9 cellular contexts compared by ENCODE assay signal in genomic region chr1:182484531-182485257, GRCh38. TPM values are rescaled to one million over a fixed set of nuclear protein-coding genes. Genes with fewer than 3 reads are reported as not detected.
DNase-seq lines count a peak whose midpoint lies in the region; ATAC-seq and TF ChIP-seq lines count a peak whose summit lies in the region.
"Had no signal": no experiment of that assay in that cellular context is flagged by ENCODE, and none has a peak within 500 bp of the region (broad histone marks: within the 10 kb centered on the region; RNA-seq: fewer than 3 reads in every experiment).

No MANE protein-coding gene starts in this region.

- DNase-seq in AG09309 (ENCODE audit: low read depth) (no peak), NCI-H1436 treated with DMSO at 0.1 percent for 48 hours (lab: John Stamatoyannopoulos, UW) (peak; percentile 84), chondrocyte (ENCODE audit: low spot score) (no peak), upper lobe of right lung (peak; percentile 64), posterior cingulate gyrus (no peak), C1 segment of cervical spinal cord (lab: John Stamatoyannopoulos, UW) (no peak)

- no peak overlapping the region for H3K27ac Mint-ChIP-seq in chondrocyte (ENCODE audit: unreplicated experiment)
- H3K27ac Mint-ChIP-seq: dendritic cell treated with granulocyte-macrophage colony-stimulating factor and Interleukin-4, amounts not matched to agents 40 ng/mL and 50 ng/mL, for 4 days had no signal

- ATAC-seq in GM18498 (IDR thresholded peaks at IDR 0.05; ENCODE audit: unreplicated experiment) (peak; percentile 98), HG02623 (IDR thresholded peaks at IDR 0.05; ENCODE audit: unreplicated experiment) (peak; percentile 96), upper lobe of right lung (peak; percentile 93)

- H3K9me3 ChIP-seq in upper lobe of right lung: no peaks in the 10 kb centered on the region

- H3K4me1 ChIP-seq in upper lobe of right lung: no peaks in the 10 kb centered on the region

- no peaks in the 10 kb centered on the region for H3K36me3 ChIP-seq in upper lobe of right lung

- TF ChIP-seq CTCF in AG09309 (IDR thresholded peaks at IDR 0.05; ENCODE audit: control insufficient read depth, insufficient read depth, low read depth, low read length, missing control alignments): peak; percentile 16
- TF ChIP-seq CTCF in chondrocyte (IDR thresholded peaks at IDR 0.05): peak; percentile 16
- TF ChIP-seq CTCF in upper lobe of right lung (IDR thresholded peaks at IDR 0.05): peak; percentile 38

- H3K4me3 Mint-ChIP-seq in chondrocyte (ENCODE audit: unreplicated experiment): no peak overlapping the region
- H3K4me3 Mint-ChIP-seq: dendritic cell treated with granulocyte-macrophage colony-stimulating factor and Interleukin-4, amounts not matched to agents 40 ng/mL and 50 ng/mL, for 4 days had no signal

- no peaks in the 10 kb centered on the region for H3K27me3 ChIP-seq in upper lobe of right lung

- no peak overlapping the region for H3K27ac ChIP-seq in upper lobe of right lung

- H3K4me3 ChIP-seq in AG09309 (ENCODE audit: control insufficient read depth, low read depth, low read length): no peak overlapping the region
- no peak overlapping the region for H3K4me3 ChIP-seq in upper lobe of right lung

- H3K9me3 Mint-ChIP-seq in chondrocyte (ENCODE audit: low read depth): no peaks in the 10 kb centered on the region

- intact Hi-C loops in upper lobe of right lung (cut with DNase I): no loop called here
- intact Hi-C loops in posterior cingulate gyrus (cut with DNase I): no loop called here

- no peaks in the 10 kb centered on the region for H3K36me3 Mint-ChIP-seq in chondrocyte (ENCODE audit: low read depth)

- H3K4me1 Mint-ChIP-seq in chondrocyte (ENCODE audit: low read depth): no peaks in the 10 kb centered on the region

- H3K27me3 Mint-ChIP-seq in chondrocyte (ENCODE audit: low read depth): peaks cover 18% of the 10 kb centered on the region
- H3K27me3 Mint-ChIP-seq: dendritic cell treated with granulocyte-macrophage colony-stimulating factor and Interleukin-4, amounts not matched to agents 40 ng/mL and 50 ng/mL, for 4 days had no signal

RNA-seq across cellular contexts. Expression of gene RGSL1, which starts 34.7 kb away (rescaled TPM):
- not detected in 3 replicates for total RNA-seq in chondrocyte
- total RNA-seq in upper lobe of right lung: not detected

Comparison
In these comparisons a context has a peak if more than half of its experiments do, and no peak if none do; other contexts are left out.
1. DNase-seq: peak in NCI-H1436 treated with DMSO at 0.1 percent for 48 hours (single experiment) and upper lobe of right lung (single experiment); none in AG09309 (single experiment), chondrocyte (single experiment), posterior cingulate gyrus (0 of 10) and C1 segment of cervical spinal cord (0 of 14).
2. Peak in every context shown above with its lines, with median percentiles within 50 percentile points of each other: CTCF ChIP-seq and ATAC-seq.